Comparison of ENCODE assay signal across 9 cellular contexts in the genomic region with DNA sequence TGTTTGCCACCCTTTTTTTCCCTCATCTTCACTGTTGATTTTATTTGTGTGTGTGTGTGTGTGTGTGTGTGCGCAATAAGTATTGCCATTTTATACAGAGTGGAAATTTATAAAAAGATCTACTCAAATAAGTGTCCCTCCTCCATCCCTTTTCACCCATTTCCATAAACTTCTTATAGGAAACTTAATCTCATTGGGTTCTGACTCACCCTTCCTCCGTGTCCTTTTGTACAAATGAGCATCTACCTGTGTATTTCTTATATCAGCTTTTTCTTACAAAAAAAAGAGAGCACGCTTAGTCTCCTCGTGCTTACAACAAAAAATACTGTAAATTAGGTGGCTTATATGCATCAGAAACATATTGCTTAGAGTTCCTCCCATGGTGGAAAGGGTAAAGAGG.
"Had no signal": no experiment of that assay in that cellular context is flagged by ENCODE, and none has a peak within 500 bp of the region (broad histone marks: within the 10 kb centered on the region; RNA-seq: fewer than 3 reads in every experiment).

No MANE protein-coding gene starts in this region.

- DNase-seq: GM23248, GOT3, H7, H9, HCEC 1CT, HFFc6 had no signal

- H3K9me3 ChIP-seq: HAP-1 had no signal

- H3K4me1 ChIP-seq: HAP-1 had no signal

- H2AFZ ChIP-seq: GM23248, GM23338 had no signal

- H3K36me3 ChIP-seq: HAP-1 had no signal

- H3K4me3 ChIP-seq: GM23248, GM23338, HAP-1 had no signal

- ATAC-seq: GM23338, HCT116 had no signal

- H3K9ac ChIP-seq: GM23248 had no signal

- H3K4me2 ChIP-seq: GM23338 had no signal

- H3K27ac ChIP-seq: GM23248 had no signal
